In the genomic region with DNA sequence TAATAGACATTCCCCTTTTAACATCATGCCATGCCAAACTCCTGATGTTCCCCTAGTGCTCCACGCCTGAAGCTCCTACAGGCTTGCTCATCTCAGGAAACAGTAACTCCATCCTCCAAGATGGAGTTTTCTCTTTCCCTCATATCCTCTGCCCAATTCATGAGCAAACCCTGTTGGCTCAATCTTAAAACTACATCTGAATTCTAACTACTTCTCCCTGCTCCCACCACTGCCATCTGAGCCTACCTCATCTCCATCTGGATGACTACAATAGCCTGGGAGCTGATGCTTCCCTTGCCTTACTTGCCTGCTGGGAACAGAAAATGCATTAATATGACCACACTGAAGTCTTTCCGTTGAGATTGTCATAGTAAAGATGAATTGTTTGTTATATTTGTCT, we compare ENCODE assay signal across 12 cellular contexts.
DNase-seq lines count a peak whose midpoint lies in the region; ATAC-seq and TF ChIP-seq lines count a peak whose summit lies in the region.
"Had no signal": no experiment of that assay in that cellular context is flagged by ENCODE, and none has a peak within 500 bp of the region (broad histone marks: within the 10 kb centered on the region; RNA-seq: fewer than 3 reads in every experiment).

No MANE protein-coding gene starts in this region.

- intact Hi-C loops in testis (cut with DNase I; ENCODE audit: low total_unique reads): no loop called here

- H3K27ac ChIP-seq in Peyer's patch (peak overlapping the region in 3 of 4 donors; percentile 52 to 64 (median 63)), testis (no peak overlapping the region)
- H3K27ac ChIP-seq: 22Rv1 had no signal

- no peaks in the 10 kb centered on the region for H3K27me3 Mint-ChIP-seq in effector memory CD8-positive, alpha-beta T cell

- ATAC-seq in effector memory CD8-positive, alpha-beta T cell (replicated peaks): no peak
- no peak for ATAC-seq in stimulated activated effector memory CD8-positive, alpha-beta T cell treated with anti-CD3 and anti-CD28 coated beads, Interleukin-12 subunit alpha, Interleukin-12 subunit beta, amount 100 ng/mL, for 72 hours
- ATAC-seq in GM18867 (IDR thresholded peaks at IDR 0.05; ENCODE audit: unreplicated experiment) (no peak), HG03097 (IDR thresholded peaks at IDR 0.05; ENCODE audit: low FRiP score, unreplicated experiment) (no peak)

- TF ChIP-seq POLR2A in Peyer's patch (IDR thresholded peaks at IDR 0.05) (no peak), testis (IDR thresholded peaks at IDR 0.05) (no peak)

- H3K4me1 ChIP-seq in Peyer's patch (peaks cover 0 to 38% (median 18%) of the 10 kb centered on the region in 4 donors), testis (peaks cover 14% of the 10 kb centered on the region)

- H3K27ac Mint-ChIP-seq in effector memory CD8-positive, alpha-beta T cell: peak overlapping the region; percentile 98 to 99
- peak overlapping the region; percentile 92 for H3K27ac Mint-ChIP-seq in stimulated activated effector memory CD8-positive, alpha-beta T cell treated with anti-CD3 and anti-CD28 coated beads, Interleukin-12 subunit alpha, Interleukin-12 subunit beta, amount 100 ng/mL, for 72 hours

- H3K9me3 ChIP-seq in Peyer's patch: no peaks in the 10 kb centered on the region
- H3K9me3 ChIP-seq in testis: no peaks in the 10 kb centered on the region
- H3K9me3 ChIP-seq: esophagus squamous epithelium had no signal

- H3K4me1 Mint-ChIP-seq in effector memory CD8-positive, alpha-beta T cell (ENCODE audit: low read depth in 2 of 2): peaks cover 38 to 58% of the 10 kb centered on the region in 2 donors
- peaks cover 54% of the 10 kb centered on the region for H3K4me1 Mint-ChIP-seq in stimulated activated effector memory CD8-positive, alpha-beta T cell treated with anti-CD3 and anti-CD28 coated beads, Interleukin-12 subunit alpha, Interleukin-12 subunit beta, amount 100 ng/mL, for 72 hours

- 84% methylated on average over 2 of the region's 2 CpGs for WGBS in testis, 2 donors

- H3K9me3 Mint-ChIP-seq in effector memory CD8-positive, alpha-beta T cell: no peaks in the 10 kb centered on the region
- H3K9me3 Mint-ChIP-seq in stimulated activated effector memory CD8-positive, alpha-beta T cell treated with anti-CD3 and anti-CD28 coated beads, Interleukin-12 subunit alpha, Interleukin-12 subunit beta, amount 100 ng/mL, for 72 hours: no peaks in the 10 kb centered on the region

- H3K4me3 Mint-ChIP-seq in effector memory CD8-positive, alpha-beta T cell: peak overlapping the region; percentile 82 to 86
- peak overlapping the region; percentile 63 for H3K4me3 Mint-ChIP-seq in stimulated activated effector memory CD8-positive, alpha-beta T cell treated with anti-CD3 and anti-CD28 coated beads, Interleukin-12 subunit alpha, Interleukin-12 subunit beta, amount 100 ng/mL, for 72 hours

- H3K36me3 ChIP-seq in Peyer's patch (no peaks in the 10 kb centered on the region), testis (ENCODE audit: low read depth, missing control alignments) (no peaks in the 10 kb centered on the region)

- no peak for TF ChIP-seq CTCF in Peyer's patch (IDR thresholded peaks at IDR 0.05)
- TF ChIP-seq CTCF in testis (IDR thresholded peaks at IDR 0.05): no peak

- H3K4me3 ChIP-seq in Peyer's patch (no peak overlapping the region), testis (no peak overlapping the region)
- H3K4me3 ChIP-seq: esophagus squamous epithelium had no signal

- H3K27me3 ChIP-seq in Peyer's patch (no peaks in the 10 kb centered on the region), testis (no peaks in the 10 kb centered on the region)
- H3K27me3 ChIP-seq: esophagus squamous epithelium had no signal

- DNase-seq in NCI-H2171 treated with DMSO at 0.1 percent for 48 hours (lab: John Stamatoyannopoulos, UW): peak; percentile 11
- no peak for DNase-seq in NCI-H2171 (lab: John Stamatoyannopoulos, UW)
- DNase-seq in Peyer's patch: no peak
- no peak for DNase-seq in effector memory CD8-positive, alpha-beta T cell
- DNase-seq in stimulated activated effector memory CD8-positive, alpha-beta T cell treated with anti-CD3 and anti-CD28 coated beads, Interleukin-12 subunit alpha, Interleukin-12 subunit beta, amount 100 ng/mL, for 72 hours (ENCODE audit: low spot score in 2 of 2): no peak
- DNase-seq in testis: no peak
- DNase-seq: esophagus squamous epithelium, NCI-H1048, NCI-H510A had no signal

- peaks cover 6% of the 10 kb centered on the region for H3K36me3 Mint-ChIP-seq in effector memory CD8-positive, alpha-beta T cell (ENCODE audit: insufficient read depth)
- H3K36me3 Mint-ChIP-seq in stimulated activated effector memory CD8-positive, alpha-beta T cell treated with anti-CD3 and anti-CD28 coated beads, Interleukin-12 subunit alpha, Interleukin-12 subunit beta, amount 100 ng/mL, for 72 hours: peaks cover 90% of the 10 kb centered on the region

Comparison
In these comparisons a context has a peak if more than half of its experiments do, and no peak if none do; other contexts are left out.
1. H3K27ac ChIP-seq: peak in Peyer's patch (3 of 4); none in testis (0 of 2).